22 cellular contexts compared by ENCODE assay signal in genomic region chr3:99730870-99731269, GRCh38.
DNase-seq lines count a peak whose midpoint lies in the region; ATAC-seq and TF ChIP-seq lines count a peak whose summit lies in the region.
"Had no signal": no experiment of that assay in that cellular context is flagged by ENCODE, and none has a peak within 500 bp of the region (broad histone marks: within the 10 kb centered on the region; RNA-seq: fewer than 3 reads in every experiment).

No MANE protein-coding gene starts in this region.

- no peak overlapping the region for H3K4me3 Mint-ChIP-seq in chondrocyte (ENCODE audit: unreplicated experiment)
- H3K4me3 Mint-ChIP-seq: CD4-positive, CD25-positive, alpha-beta regulatory T cell had no signal

- H3K27ac ChIP-seq in IMR-90 (ENCODE audit: insufficient read depth, low read length) (no peak overlapping the region), mesenchymal stem cell (ENCODE audit: low read length, poor library complexity, severe bottlenecking) (peak overlapping the region; percentile 26)
- H3K27ac ChIP-seq: BLaER1, HL-60, PC-9, SJSA1 had no signal

- ATAC-seq in IMR-90 (ENCODE audit: low read depth), result peak; percentile 60

- no peak for DNase-seq in IMR-90
- no peak for DNase-seq in chondrocyte (ENCODE audit: low spot score)
- no peak for DNase-seq in mesenchymal stem cell
- DNase-seq in NCI-H524 (lab: John Stamatoyannopoulos, UW), result no peak
- no peak for DNase-seq in stimulated activated CD8-positive, alpha-beta memory T cell treated with anti-CD3 and anti-CD28 coated beads, Interleukin-4, amount 100 ng/mL, for 48 hours
- DNase-seq in nucleus accumbens (lab: John Stamatoyannopoulos, UW), result no peak
- DNase-seq in stimulated activated naive CD4-positive, alpha-beta T cell (lab: John Stamatoyannopoulos, UW), result no peak
- DNase-seq: CD4-positive, CD25-positive, alpha-beta regulatory T cell; H7; Karpas-422; NCI-H1105; NCI-H1436 treated with DMSO at 0.1 percent for 48 hours; NCI-H187 treated with DMSO at 0.1 percent for 48 hours; NCI-H2171 treated with DMSO at 0.1 percent for 48 hours; NCI-H345; NCI-H526; NCI-H82; PC-9; Right ventricle myocardium superior had no signal

- no TSS peak for BruUV-seq in IMR-90 (replicated peaks; lab: Mats Ljungman, UMichigan)

- H3K4me1 ChIP-seq in IMR-90 (ENCODE audit: control insufficient read depth, insufficient read depth, low read length) (peaks cover 2% of the 10 kb centered on the region), mesenchymal stem cell (ENCODE audit: control insufficient read depth, insufficient read depth, low read depth, low read length) (no peaks in the 10 kb centered on the region)
- H3K4me1 ChIP-seq: BLaER1 had no signal

- no peak overlapping the region for H2AK9ac ChIP-seq in IMR-90 (replicated peaks; ENCODE audit: low read depth, low read length, poor library complexity)

- no peak for TF ChIP-seq POLR2A in IMR-90 (IDR thresholded peaks at IDR 0.05; ENCODE audit: low read depth, low read length)

- TF ChIP-seq CTCF in IMR-90 (conservative IDR thresholded peaks at IDR 0.05; ENCODE audit: low read depth, low read length), result no peak
- TF ChIP-seq CTCF in chondrocyte (IDR thresholded peaks at IDR 0.05), result no peak

- H3K9ac ChIP-seq in IMR-90 (ENCODE audit: low read depth, low read length), result no peak overlapping the region
- H3K9ac ChIP-seq in mesenchymal stem cell (ENCODE audit: low read length), result no peak overlapping the region
- H3K9ac ChIP-seq: BLaER1 had no signal

- in situ Hi-C loops in IMR-90 (cut with MboI; ENCODE audit: low sequenced_read_pairs), result no loop called here

- no peak overlapping the region for H3K4me2 ChIP-seq in IMR-90 (ENCODE audit: low read depth, low read length)
- H3K4me2 ChIP-seq in mesenchymal stem cell (ENCODE audit: low read length, poor library complexity, severe bottlenecking), result no peak overlapping the region
- H3K4me2 ChIP-seq: BLaER1, PC-9 had no signal

- H3K4ac ChIP-seq in IMR-90 (ENCODE audit: low read depth, low read length) (no peak overlapping the region), mesenchymal stem cell (ENCODE audit: low read depth in 1 of 2, low read length in 2 of 2) (no peak overlapping the region)

- H4K8ac ChIP-seq in IMR-90 (ENCODE audit: low read depth in 2 of 2, low read length in 2 of 2) (no peak overlapping the region), mesenchymal stem cell (ENCODE audit: low read length) (no peak overlapping the region)

- CTCF ChIA-PET in IMR-90 (lab: Yijun Ruan, JAX), result interaction anchor here (0.9 kb wide), 1 partner anchor 16 kb away, joined by 3 read pairs; no protein-coding TSS in a partner anchor

- no peaks in the 10 kb centered on the region for H4K20me1 ChIP-seq in IMR-90 (ENCODE audit: insufficient read depth, low read length)
- H4K20me1 ChIP-seq: BLaER1 had no signal

- H2AFZ ChIP-seq in IMR-90 (replicated peaks; ENCODE audit: low read length, poor library complexity) (no peak overlapping the region), mesenchymal stem cell (ENCODE audit: low read depth, low read length) (no peak overlapping the region)
- H2AFZ ChIP-seq: PC-9 had no signal

- intact Hi-C loops in IMR-90 (cut with micrococcal nuclease), result no loop called here

- dilution Hi-C loops in IMR-90 (cut with HindIII; ENCODE audit: low sequenced_read_pairs, unreplicated experiment), result no loop called here

- no peak overlapping the region for H3K23ac ChIP-seq in IMR-90 (ENCODE audit: low read depth, low read length)
- no peak overlapping the region for H3K23ac ChIP-seq in mesenchymal stem cell (ENCODE audit: low read length in 2 of 2)

- H3K79me1 ChIP-seq in IMR-90 (ENCODE audit: low read depth in 1 of 2, low read length in 2 of 2), result peaks cover 6% of the 10 kb centered on the region in 2 experiments; a peak in 1 of 4 replicates
- H3K79me1 ChIP-seq in mesenchymal stem cell (replicated peaks; ENCODE audit: low read length, poor library complexity, severe bottlenecking), result no peaks in the 10 kb centered on the region

- no peak overlapping the region for H4K5ac ChIP-seq in IMR-90 (ENCODE audit: low read depth, low read length)

- H3K36me3 Mint-ChIP-seq in chondrocyte (ENCODE audit: low read depth), result peaks cover 25% of the 10 kb centered on the region
- H3K36me3 Mint-ChIP-seq: CD4-positive, CD25-positive, alpha-beta regulatory T cell had no signal

- no peaks in the 10 kb centered on the region for H3K27me3 Mint-ChIP-seq in chondrocyte (ENCODE audit: low read depth)

- H3K27ac Mint-ChIP-seq in chondrocyte (ENCODE audit: unreplicated experiment), result peak overlapping the region; percentile 85
- H3K27ac Mint-ChIP-seq: CD4-positive, CD25-positive, alpha-beta regulatory T cell had no signal

- no peaks in the 10 kb centered on the region for H3K9me3 Mint-ChIP-seq in chondrocyte (ENCODE audit: low read depth)

- H3K9me1 ChIP-seq in IMR-90 (ENCODE audit: insufficient read depth, low read length), result no peaks in the 10 kb centered on the region

- no peak overlapping the region for H3K4me3 ChIP-seq in IMR-90 (ENCODE audit: insufficient read depth, low read depth, low read length)
- no peak overlapping the region for H3K4me3 ChIP-seq in mesenchymal stem cell (ENCODE audit: insufficient read depth in 1 of 2, low read depth in 1 of 2, low read length in 2 of 2)
- H3K4me3 ChIP-seq: BLaER1, PC-9, SJSA1 had no signal

- no peaks in the 10 kb centered on the region; the same call in 1 of the 2 replicates for H3K36me3 ChIP-seq in IMR-90 (ENCODE audit: control insufficient read depth, insufficient read depth, low read length)
- no peaks in the 10 kb centered on the region for H3K36me3 ChIP-seq in mesenchymal stem cell (ENCODE audit: control insufficient read depth in 1 of 2, insufficient read depth in 2 of 2, low read depth in 1 of 2, low read length in 2 of 2)
- H3K36me3 ChIP-seq: BLaER1 had no signal

- no peaks in the 10 kb centered on the region for H3K27me3 ChIP-seq in IMR-90 (ENCODE audit: control insufficient read depth, insufficient read depth, low read length)
- no peaks in the 10 kb centered on the region for H3K27me3 ChIP-seq in mesenchymal stem cell (ENCODE audit: control insufficient read depth in 1 of 2, insufficient read depth in 1 of 2, low read length in 2 of 2)
- H3K27me3 ChIP-seq: BLaER1, SJSA1 had no signal

- peaks cover 42% of the 10 kb centered on the region for H3K4me1 Mint-ChIP-seq in chondrocyte (ENCODE audit: low read depth)
- H3K4me1 Mint-ChIP-seq: CD4-positive, CD25-positive, alpha-beta regulatory T cell had no signal

- H2BK120ac ChIP-seq in IMR-90 (ENCODE audit: low read depth, low read length) (no peak overlapping the region), mesenchymal stem cell (ENCODE audit: low read depth, low read length) (no peak overlapping the region)

- WGBS in IMR-90 (ENCODE audit: extremely low coverage in 2 of 2, insufficient read length in 1 of 2), 2 experiments, result no CpG with 5 or more reads among the region's 2 CpGs
- 67% methylated on average over 1 of the region's 2 CpGs for WGBS in mesenchymal stem cell

- no peak overlapping the region for H2BK12ac ChIP-seq in mesenchymal stem cell (ENCODE audit: low read length in 2 of 2)

- no peak overlapping the region for H4K91ac ChIP-seq in IMR-90 (ENCODE audit: insufficient read depth, low read depth, low read length)
- H4K91ac ChIP-seq in mesenchymal stem cell (ENCODE audit: low read length), result no peak overlapping the region

- no peak overlapping the region for H2BK15ac ChIP-seq in IMR-90 (ENCODE audit: low read depth, low read length)
- no peak overlapping the region for H2BK15ac ChIP-seq in mesenchymal stem cell (ENCODE audit: low read depth, poor library complexity, severe bottlenecking)

- H3K9me3 ChIP-seq in IMR-90 (ENCODE audit: control insufficient read depth, insufficient read depth, low read length) (no peaks in the 10 kb centered on the region), mesenchymal stem cell (ENCODE audit: control insufficient read depth, low read length) (no peaks in the 10 kb centered on the region)
- H3K9me3 ChIP-seq: BLaER1, SJSA1 had no signal

- no peak overlapping the region for H3K14ac ChIP-seq in IMR-90 (replicated peaks; ENCODE audit: low read depth, low read length)
- H3K14ac ChIP-seq in mesenchymal stem cell (ENCODE audit: low read length in 2 of 2), result no peak overlapping the region

- no peak for TF ChIP-seq RAD21 in IMR-90 (IDR thresholded peaks at IDR 0.05; ENCODE audit: low read length)

- no peak overlapping the region for H2AK5ac ChIP-seq in IMR-90 (ENCODE audit: low read depth, low read length)
- H2AK5ac ChIP-seq in mesenchymal stem cell (ENCODE audit: low read length, severe bottlenecking), result no peak overlapping the region

- POLR2A ChIA-PET in IMR-90 (lab: Charles Lee; ENCODE audit: unreplicated experiment), result no interaction called here

- H3K18ac ChIP-seq in IMR-90 (ENCODE audit: low read depth, low read length) (no peak overlapping the region), mesenchymal stem cell (ENCODE audit: low read depth in 1 of 2, low read length in 2 of 2) (no peak overlapping the region)

- no peak overlapping the region for H3K56ac ChIP-seq in IMR-90 (ENCODE audit: extremely low read depth, insufficient read depth, low read length)

- no peak overlapping the region for H2BK20ac ChIP-seq in IMR-90 (ENCODE audit: low read depth, low read length)

- H2BK5ac ChIP-seq in IMR-90 (ENCODE audit: low read depth, low read length, poor library complexity, severe bottlenecking) (no peak overlapping the region), mesenchymal stem cell (ENCODE audit: low read depth, low read length, poor library complexity, severe bottlenecking) (no peak overlapping the region)

TF ChIP-seq in IMR-90, 13 proteins besides CTCF, POLR2A, EP300 and RAD21 (continues in another document):
- TF ChIP-seq SMC3 (IDR thresholded peaks at IDR 0.05; ENCODE audit: low read depth, low read length) (no peak), ELK1 (IDR thresholded peaks at IDR 0.05; ENCODE audit: borderline replicate concordance, low read depth, low read length) (no peak), FOS (IDR thresholded peaks at IDR 0.05; ENCODE audit: low read depth, low read length) (no peak), USF2 (IDR thresholded peaks at IDR 0.05; ENCODE audit: low read depth, low read length) (no peak)
